ENCODE assay signal across 1 cellular context in genomic region chr12:49642370-49642802, GRCh38.
TF ChIP-seq lines count a peak whose summit lies in the region.

No MANE protein-coding gene starts in this region.

TF ChIP-seq in HepG2, 621 proteins besides CTCF, POLR2A, EP300 and RAD21 (continued from another document and continues in another):
- TF ChIP-seq DZIP1 (CRISPR knock-in tag; IDR thresholded peaks at IDR 0.05) (no peak), RXRB (CRISPR knock-in tag; IDR thresholded peaks at IDR 0.05; ENCODE audit: borderline replicate concordance) (peak; percentile 64; the same call in 1 of the 2 replicates), ZFP82 (CRISPR knock-in tag; IDR thresholded peaks at IDR 0.05; ENCODE audit: borderline replicate concordance) (no peak), ZBTB3 (CRISPR knock-in tag; IDR thresholded peaks at IDR 0.05; ENCODE audit: borderline replicate concordance, low read depth) (no peak), ZNF225 (CRISPR knock-in tag; IDR thresholded peaks at IDR 0.05) (no peak), HCFC1 (IDR thresholded peaks at IDR 0.05; ENCODE audit: low read depth, low read length) (no peak), SMARCC2 (IDR thresholded peaks at IDR 0.05) (no peak), TBL1XR1 (IDR thresholded peaks at IDR 0.05; ENCODE audit: borderline replicate concordance, low read length, partially characterized antibody) (no peak), ZNF780A (CRISPR knock-in tag; IDR thresholded peaks at IDR 0.05) (no peak), PBX3 (CRISPR knock-in tag; IDR thresholded peaks at IDR 0.05; ENCODE audit: borderline replicate concordance) (no peak), CBX5 (CRISPR knock-in tag; IDR thresholded peaks at IDR 0.05; ENCODE audit: borderline replicate concordance) (peak; percentile 25; the same call in 1 of the 2 replicates), ZNF816 (CRISPR knock-in tag; IDR thresholded peaks at IDR 0.05; ENCODE audit: borderline replicate concordance) (no peak), GPBP1L1 (CRISPR knock-in tag; IDR thresholded peaks at IDR 0.05) (no peak), NR2F6 (IDR thresholded peaks at IDR 0.05) (no peak), NR2F6 (CRISPR knock-in tag; IDR thresholded peaks at IDR 0.05) (peak; percentile 29; the same call in 1 of the 2 replicates), MYPOP (CRISPR knock-in tag; IDR thresholded peaks at IDR 0.05) (no peak), XRCC5 (optimal IDR thresholded peaks at IDR 0.05; ENCODE audit: low read length) (no peak), ZBTB14 (CRISPR knock-in tag; IDR thresholded peaks at IDR 0.05) (no peak), ZNF883 (CRISPR knock-in tag; IDR thresholded peaks at IDR 0.05; ENCODE audit: not compliant biosample characterization) (peak; percentile 91), PHB2 (IDR thresholded peaks at IDR 0.05; ENCODE audit: partially characterized antibody) (no peak), XBP1 (CRISPR knock-in tag; IDR thresholded peaks at IDR 0.05) (no peak), PBX2 (CRISPR knock-in tag; IDR thresholded peaks at IDR 0.05) (no peak), GPN1 (CRISPR knock-in tag; IDR thresholded peaks at IDR 0.05; ENCODE audit: borderline replicate concordance) (no peak), ZNF589 (CRISPR knock-in tag; conservative IDR thresholded peaks at IDR 0.05) (no peak), BCL3 (CRISPR knock-in tag; IDR thresholded peaks at IDR 0.05) (peak; percentile 88), ZSCAN9 (CRISPR knock-in tag; IDR thresholded peaks at IDR 0.05; ENCODE audit: borderline replicate concordance) (no peak), SNAPC2 (CRISPR knock-in tag; IDR thresholded peaks at IDR 0.05) (no peak), HMG20B (CRISPR knock-in tag; conservative IDR thresholded peaks at IDR 0.05) (no peak), RELA (CRISPR knock-in tag; IDR thresholded peaks at IDR 0.05) (no peak), RFXAP (CRISPR knock-in tag; IDR thresholded peaks at IDR 0.05; ENCODE audit: borderline replicate concordance) (peak; percentile 72; the same call in 1 of the 2 replicates), SMAD1 (CRISPR knock-in tag; IDR thresholded peaks at IDR 0.05; ENCODE audit: borderline replicate concordance, low read depth) (no peak), ZNF20 (CRISPR knock-in tag; IDR thresholded peaks at IDR 0.05) (no peak), HOXA5 (CRISPR knock-in tag; IDR thresholded peaks at IDR 0.05) (no peak), MED1 (CRISPR knock-in tag; IDR thresholded peaks at IDR 0.05) (peak; percentile 66), ZNF235 (CRISPR knock-in tag; IDR thresholded peaks at IDR 0.05; ENCODE audit: borderline replicate concordance) (0 out of 2 replicates have a peak, but pooled peaks have one; percentile 33), ZEB1 (IDR thresholded peaks at IDR 0.05; ENCODE audit: insufficient replicate concordance, low read depth) (peak; percentile 55), NFKBIZ (CRISPR knock-in tag; IDR thresholded peaks at IDR 0.05) (no peak), BRCA1 (CRISPR knock-in tag; IDR thresholded peaks at IDR 0.05) (0 out of 2 replicates have a peak, but pooled peaks have one; percentile 36), KDM3A (CRISPR knock-in tag; IDR thresholded peaks at IDR 0.05; ENCODE audit: low read depth) (peak; percentile 74; the same call in 1 of the 2 replicates), ZBTB44 (CRISPR knock-in tag; IDR thresholded peaks at IDR 0.05) (no peak), ZNF703 (CRISPR knock-in tag; IDR thresholded peaks at IDR 0.05; ENCODE audit: borderline replicate concordance) (no peak), ZMAT3 (CRISPR knock-in tag; conservative IDR thresholded peaks at IDR 0.05) (0 out of 2 replicates have a peak, but pooled peaks have one; percentile 56), TMF1 (CRISPR knock-in tag; IDR thresholded peaks at IDR 0.05; ENCODE audit: low read depth) (no peak), ZNF282 (IDR thresholded peaks at IDR 0.05; ENCODE audit: partially characterized antibody) (no peak), ZNF563 (CRISPR knock-in tag; IDR thresholded peaks at IDR 0.05) (no peak), SIN3B (IDR thresholded peaks at IDR 0.05; ENCODE audit: low read length) (no peak), ZNF431 (CRISPR knock-in tag; IDR thresholded peaks at IDR 0.05; ENCODE audit: borderline replicate concordance, low read depth) (no peak), ARID4A (CRISPR knock-in tag; IDR thresholded peaks at IDR 0.05; ENCODE audit: borderline replicate concordance) (no peak; the same call in 1 of the 2 replicates), DNMT1 (CRISPR knock-in tag; IDR thresholded peaks at IDR 0.05) (no peak), ZNF562 (CRISPR knock-in tag; IDR thresholded peaks at IDR 0.05; ENCODE audit: borderline replicate concordance) (no peak), ZNF850 (CRISPR knock-in tag; conservative IDR thresholded peaks at IDR 0.05) (no peak), SNAI1 (CRISPR knock-in tag; IDR thresholded peaks at IDR 0.05; ENCODE audit: borderline replicate concordance) (no peak), ZNF17 (CRISPR knock-in tag; IDR thresholded peaks at IDR 0.05) (no peak), ZNF597 (CRISPR knock-in tag; IDR thresholded peaks at IDR 0.05) (no peak), ZNF124 (CRISPR knock-in tag; IDR thresholded peaks at IDR 0.05) (no peak), ELF4 (CRISPR knock-in tag; IDR thresholded peaks at IDR 0.05; ENCODE audit: borderline replicate concordance) (no peak)
